In the genomic region with DNA sequence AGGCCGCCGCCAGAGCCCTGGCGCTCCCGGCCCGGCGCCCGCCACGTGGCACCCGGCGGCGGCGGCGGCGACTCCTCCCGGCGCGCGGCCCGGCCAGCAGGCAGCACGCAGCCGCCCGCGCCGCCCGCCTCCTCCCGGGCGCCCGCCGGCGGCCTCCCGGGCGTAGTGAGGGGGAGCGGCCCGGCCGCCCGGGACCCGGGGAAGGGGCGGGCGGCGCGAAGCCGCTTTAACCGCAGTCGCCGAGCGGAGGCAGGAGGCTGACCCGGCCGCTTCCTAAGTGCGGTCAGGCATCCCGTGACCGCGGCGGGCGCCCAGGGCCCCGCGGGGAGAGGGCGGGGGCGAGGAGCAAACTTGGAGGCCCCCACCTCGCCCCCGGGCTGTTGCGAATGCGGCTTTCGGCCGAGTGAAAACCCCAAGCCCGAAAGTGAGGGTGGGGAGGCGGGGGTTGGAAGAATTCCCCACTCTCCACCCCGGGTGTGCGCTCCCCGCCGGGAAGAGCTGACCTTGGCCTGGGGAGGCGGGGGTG, we compare ENCODE assay signal across 8 cellular contexts. TPM values are rescaled to one million over a fixed set of nuclear protein-coding genes. Genes with fewer than 3 reads are reported as not detected.
DNase-seq lines count a peak whose midpoint lies in the region; ATAC-seq and TF ChIP-seq lines count a peak whose summit lies in the region.

No MANE protein-coding gene starts in this region.

- WGBS in lung, 2 donors, result 0% methylated on average over 26 to 71 of the region's 71 CpGs

- H3F3A ChIP-seq in GM23338 (replicated peaks; ENCODE audit: low read depth), result peaks cover 9% of the 10 kb centered on the region; the same call in 1 of the 2 replicates

- H3K27me3 ChIP-seq in GM23338 (ENCODE audit: insufficient read depth) (peaks cover 32% of the 10 kb centered on the region), lung (ENCODE audit: control insufficient read depth, insufficient read depth) (no peaks in the 10 kb centered on the region)

- H2AFZ ChIP-seq in GM23338, result no peak overlapping the region

- peak; percentile 3; the same call in 2 of the 3 replicates for ATAC-seq in GM23338
- peak; percentile 28 for ATAC-seq in effector memory CD8-positive, alpha-beta T cell (replicated peaks)
- peak; percentile 23 for ATAC-seq in lung (ENCODE audit: insufficient read depth, low FRiP score)
- ATAC-seq in stimulated activated naive B cell treated with anti-CD40 and anti-IgM and Interleukin-4, amounts not matched to agents 10 μg/mL and 1 μg/mL and 100 μg/mL, for 72 hours (replicated peaks), result peak; percentile 13 to 17

- H3K4me3 ChIP-seq in GM23338, result peak overlapping the region; percentile 62
- peak overlapping the region; percentile 29 for H3K4me3 ChIP-seq in lung

- peak overlapping the region; percentile 93 for H3K27ac ChIP-seq in GM23338 (ENCODE audit: low read depth)
- H3K27ac ChIP-seq in lung (ENCODE audit: low read depth in 1 of 2, low read length in 1 of 2), result peak overlapping the region; percentile 92 to 99

- H3K4me3 Mint-ChIP-seq in GM23338, result no peak overlapping the region
- peak overlapping the region; percentile 82 to 87 for H3K4me3 Mint-ChIP-seq in effector memory CD8-positive, alpha-beta T cell
- H3K4me3 Mint-ChIP-seq in stimulated activated naive B cell treated with anti-CD40 and anti-IgM and Interleukin-4, amounts not matched to agents 10 μg/mL and 1 μg/mL and 100 μg/mL, for 72 hours, result peak overlapping the region; percentile 77 to 95

- H3K27me3 Mint-ChIP-seq in GM23338 (ENCODE audit: insufficient read depth, low read depth, poor library complexity), result peaks cover 45% of the 10 kb centered on the region
- peaks cover 76 to 97% of the 10 kb centered on the region in 2 donors for H3K27me3 Mint-ChIP-seq in effector memory CD8-positive, alpha-beta T cell
- H3K27me3 Mint-ChIP-seq in stimulated activated naive B cell treated with anti-CD40 and anti-IgM and Interleukin-4, amounts not matched to agents 10 μg/mL and 1 μg/mL and 100 μg/mL, for 72 hours, result no peaks in the 10 kb centered on the region

- H3K9me3 Mint-ChIP-seq in GM23338, result no peaks in the 10 kb centered on the region
- no peaks in the 10 kb centered on the region for H3K9me3 Mint-ChIP-seq in effector memory CD8-positive, alpha-beta T cell
- no peaks in the 10 kb centered on the region for H3K9me3 Mint-ChIP-seq in stimulated activated naive B cell treated with anti-CD40 and anti-IgM and Interleukin-4, amounts not matched to agents 10 μg/mL and 1 μg/mL and 100 μg/mL, for 72 hours

- DNase-seq in GDM1 (lab: John Stamatoyannopoulos, UW) (peak; percentile 74), GM23338 (ENCODE audit: low spot score) (no peak), M059J (ENCODE audit: low read depth) (peak; percentile 90), lung (ENCODE audit: low spot score) (peak; percentile 67), NCI-H128 (lab: John Stamatoyannopoulos, UW; ENCODE audit: unreplicated experiment) (no peak)
- peak; percentile 45 for DNase-seq in activated CD4-positive, alpha-beta T cell treated with anti-CD3 and anti-CD28 coated beads for 48 hours
- peak; percentile 25 to 45 (median 28) for DNase-seq in effector memory CD8-positive, alpha-beta T cell
- peak; percentile 71 for DNase-seq in stimulated activated naive B cell treated with anti-CD40 and anti-IgM and Interleukin-4, amounts not matched to agents 10 μg/mL and 1 μg/mL and 100 μg/mL, for 72 hours

- H3K4me1 ChIP-seq in GM23338 (ENCODE audit: insufficient read depth), result peaks cover 54% of the 10 kb centered on the region
- H3K4me1 ChIP-seq in lung (ENCODE audit: control insufficient read depth in 2 of 2, insufficient read depth in 2 of 2, low read length in 2 of 2), result peaks cover 0 to 7% of the 10 kb centered on the region in 2 donors

- H3K27ac Mint-ChIP-seq in GM23338, result no peak overlapping the region
- H3K27ac Mint-ChIP-seq in effector memory CD8-positive, alpha-beta T cell, result no peak overlapping the region
- peak overlapping the region; percentile 97 for H3K27ac Mint-ChIP-seq in stimulated activated naive B cell treated with anti-CD40 and anti-IgM and Interleukin-4, amounts not matched to agents 10 μg/mL and 1 μg/mL and 100 μg/mL, for 72 hours

- H3K9me3 ChIP-seq in lung (ENCODE audit: control insufficient read depth in 2 of 2, insufficient read depth in 1 of 2, low read length in 1 of 2), result no peaks in the 10 kb centered on the region

- no peaks in the 10 kb centered on the region for H3K9me2 ChIP-seq in GM23338 (ENCODE audit: insufficient read depth)

- peak overlapping the region; percentile 90 for H3K4me2 ChIP-seq in GM23338

- H3K4me1 Mint-ChIP-seq in GM23338, result peaks cover 58% of the 10 kb centered on the region
- peaks cover 38 to 39% of the 10 kb centered on the region in 2 donors for H3K4me1 Mint-ChIP-seq in effector memory CD8-positive, alpha-beta T cell (ENCODE audit: low read depth in 2 of 2)
- peaks cover 53 to 77% of the 10 kb centered on the region in 2 donors for H3K4me1 Mint-ChIP-seq in stimulated activated naive B cell treated with anti-CD40 and anti-IgM and Interleukin-4, amounts not matched to agents 10 μg/mL and 1 μg/mL and 100 μg/mL, for 72 hours

- H3K36me3 ChIP-seq in GM23338 (ENCODE audit: insufficient read depth), result no peaks in the 10 kb centered on the region
- H3K36me3 ChIP-seq in lung (ENCODE audit: control insufficient read depth in 2 of 2, insufficient read depth in 2 of 2, low read length in 2 of 2), result no peaks in the 10 kb centered on the region

- no peaks in the 10 kb centered on the region; the same call in 1 of the 2 replicates for H4K20me1 ChIP-seq in GM23338 (replicated peaks; ENCODE audit: insufficient read depth)

- H3K79me2 ChIP-seq in GM23338 (replicated peaks; ENCODE audit: insufficient read depth), result peaks cover 12% of the 10 kb centered on the region

- H3K36me3 Mint-ChIP-seq in GM23338 (ENCODE audit: low read depth), result peaks cover 21% of the 10 kb centered on the region
- peaks cover 20% of the 10 kb centered on the region for H3K36me3 Mint-ChIP-seq in effector memory CD8-positive, alpha-beta T cell (ENCODE audit: insufficient read depth)
- peaks cover 0 to 4% of the 10 kb centered on the region in 2 donors for H3K36me3 Mint-ChIP-seq in stimulated activated naive B cell treated with anti-CD40 and anti-IgM and Interleukin-4, amounts not matched to agents 10 μg/mL and 1 μg/mL and 100 μg/mL, for 72 hours

- TF ChIP-seq CTCF in GM23338 (conservative IDR thresholded peaks at IDR 0.05; ENCODE audit: low read depth in 2 of 2) (no peak), lung (IDR thresholded peaks at IDR 0.05; ENCODE audit: control extremely low read depth, extremely low read depth) (no peak)

TF ChIP-seq in GM23338, 12 proteins besides CTCF, POLR2A, EP300 and RAD21 (continues in another document):
- TF ChIP-seq, protein P1, sequence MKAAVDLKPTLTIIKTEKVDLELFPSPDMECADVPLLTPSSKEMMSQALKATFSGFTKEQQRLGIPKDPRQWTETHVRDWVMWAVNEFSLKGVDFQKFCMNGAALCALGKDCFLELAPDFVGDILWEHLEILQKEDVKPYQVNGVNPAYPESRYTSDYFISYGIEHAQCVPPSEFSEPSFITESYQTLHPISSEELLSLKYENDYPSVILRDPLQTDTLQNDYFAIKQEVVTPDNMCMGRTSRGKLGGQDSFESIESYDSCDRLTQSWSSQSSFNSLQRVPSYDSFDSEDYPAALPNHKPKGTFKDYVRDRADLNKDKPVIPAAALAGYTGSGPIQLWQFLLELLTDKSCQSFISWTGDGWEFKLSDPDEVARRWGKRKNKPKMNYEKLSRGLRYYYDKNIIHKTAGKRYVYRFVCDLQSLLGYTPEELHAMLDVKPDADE (IDR thresholded peaks at IDR 0.05), result no peak
- TF ChIP-seq ZNF331 (CRISPR knock-in tag; IDR thresholded peaks at IDR 0.05; ENCODE audit: low read depth), result no peak
- no peak for TF ChIP-seq POLR2AphosphoS5 (IDR thresholded peaks at IDR 0.05; ENCODE audit: low read depth)
- TF ChIP-seq NANOG (IDR thresholded peaks at IDR 0.05; ENCODE audit: borderline replicate concordance), result no peak
- TF ChIP-seq, protein P2, sequence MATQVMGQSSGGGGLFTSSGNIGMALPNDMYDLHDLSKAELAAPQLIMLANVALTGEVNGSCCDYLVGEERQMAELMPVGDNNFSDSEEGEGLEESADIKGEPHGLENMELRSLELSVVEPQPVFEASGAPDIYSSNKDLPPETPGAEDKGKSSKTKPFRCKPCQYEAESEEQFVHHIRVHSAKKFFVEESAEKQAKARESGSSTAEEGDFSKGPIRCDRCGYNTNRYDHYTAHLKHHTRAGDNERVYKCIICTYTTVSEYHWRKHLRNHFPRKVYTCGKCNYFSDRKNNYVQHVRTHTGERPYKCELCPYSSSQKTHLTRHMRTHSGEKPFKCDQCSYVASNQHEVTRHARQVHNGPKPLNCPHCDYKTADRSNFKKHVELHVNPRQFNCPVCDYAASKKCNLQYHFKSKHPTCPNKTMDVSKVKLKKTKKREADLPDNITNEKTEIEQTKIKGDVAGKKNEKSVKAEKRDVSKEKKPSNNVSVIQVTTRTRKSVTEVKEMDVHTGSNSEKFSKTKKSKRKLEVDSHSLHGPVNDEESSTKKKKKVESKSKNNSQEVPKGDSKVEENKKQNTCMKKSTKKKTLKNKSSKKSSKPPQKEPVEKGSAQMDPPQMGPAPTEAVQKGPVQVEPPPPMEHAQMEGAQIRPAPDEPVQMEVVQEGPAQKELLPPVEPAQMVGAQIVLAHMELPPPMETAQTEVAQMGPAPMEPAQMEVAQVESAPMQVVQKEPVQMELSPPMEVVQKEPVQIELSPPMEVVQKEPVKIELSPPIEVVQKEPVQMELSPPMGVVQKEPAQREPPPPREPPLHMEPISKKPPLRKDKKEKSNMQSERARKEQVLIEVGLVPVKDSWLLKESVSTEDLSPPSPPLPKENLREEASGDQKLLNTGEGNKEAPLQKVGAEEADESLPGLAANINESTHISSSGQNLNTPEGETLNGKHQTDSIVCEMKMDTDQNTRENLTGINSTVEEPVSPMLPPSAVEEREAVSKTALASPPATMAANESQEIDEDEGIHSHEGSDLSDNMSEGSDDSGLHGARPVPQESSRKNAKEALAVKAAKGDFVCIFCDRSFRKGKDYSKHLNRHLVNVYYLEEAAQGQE (IDR thresholded peaks at IDR 0.05; ENCODE audit: unreplicated experiment), result no peak
- no peak for TF ChIP-seq EZH2 (IDR thresholded peaks at IDR 0.05; ENCODE audit: low read depth, unreplicated experiment)
- TF ChIP-seq EZH2phosphoT487 (IDR thresholded peaks at IDR 0.05; ENCODE audit: unreplicated experiment), result no peak
- no peak for TF ChIP-seq JUNB (IDR thresholded peaks at IDR 0.05; ENCODE audit: unreplicated experiment)
- no peak for TF ChIP-seq STAT1 (IDR thresholded peaks at IDR 0.05; ENCODE audit: unreplicated experiment)
- no peak for TF ChIP-seq ZNF114 (CRISPR knock-in tag; IDR thresholded peaks at IDR 0.05)

RNA-seq across cellular contexts. Expression of a gene that starts 1.7 kb away (rescaled TPM):
- 40.3 and 42.7 TPM in 2 replicates for total RNA-seq in GM23338 (2014; rRNA removed; shearing (Covaris generic))
- polyA plus RNA-seq in GM23338 (2016; fragmentation: Nextera tagmentation; extraction: Ambion mirVana), result 59.3 and 60.8 TPM in 2 replicates
- total RNA-seq in M059J (2014; rRNA removed; shearing (Covaris generic)), result 24.7 and 31.4 TPM in 2 replicates
- 10 to 100 TPM; 30.8 to 70.6 TPM for total RNA-seq in lung
- 10 to 100 TPM; 16.5 to 24.3 TPM for polyA plus RNA-seq in lung

Comparison
In these comparisons a context has a peak if more than half of its experiments do, and no peak if none do; other contexts are left out.
1. DNase-seq: peak in GDM1 (single experiment), M059J (single experiment), activated CD4-positive, alpha-beta T cell treated with anti-CD3 and anti-CD28 coated beads for 48 hours (single experiment), effector memory CD8-positive, alpha-beta T cell (3 of 3), lung (single experiment) and stimulated activated naive B cell treated with anti-CD40 and anti-IgM and Interleukin-4, amounts not matched to agents 10 μg/mL and 1 μg/mL and 100 μg/mL, for 72 hours (single experiment); none in GM23338 (single experiment) and NCI-H128 (single experiment).
2. Peak in every context shown above with its lines, with median percentiles within 50 percentile points of each other: ATAC-seq.